Comparison of ENCODE assay signal across 1 cellular context in genomic region chr1:1272341-1273151, GRCh38.
TF ChIP-seq lines count a peak whose summit lies in the region.

No MANE protein-coding gene starts in this region.

TF ChIP-seq in HCT116, 20 proteins besides CTCF, POLR2A, EP300 and RAD21 (continued from another document):
- TF ChIP-seq REST (IDR thresholded peaks at IDR 0.05; ENCODE audit: low read depth) (no peak), ZFX (IDR thresholded peaks at IDR 0.05) (no peak), MAX (IDR thresholded peaks at IDR 0.05) (peak; percentile 46; the same call in 1 of the 2 replicates), ELF1 (IDR thresholded peaks at IDR 0.05; ENCODE audit: borderline replicate concordance, low read depth) (no peak), JUND (IDR thresholded peaks at IDR 0.05) (no peak), POLR2AphosphoS5 (IDR thresholded peaks at IDR 0.05; ENCODE audit: low read depth, low read length) (peak; percentile 40; the same call in 1 of the 2 replicates), CBX3 (IDR thresholded peaks at IDR 0.05; ENCODE audit: low read depth) (no peak), ZBTB33 (IDR thresholded peaks at IDR 0.05; ENCODE audit: extremely low read depth, insufficient replicate concordance, low read length) (no peak), EZH2 (IDR thresholded peaks at IDR 0.05) (no peak), SP1 (IDR thresholded peaks at IDR 0.05; ENCODE audit: low read depth) (peak; percentile 87), FOSL1 (IDR thresholded peaks at IDR 0.05; ENCODE audit: low read depth) (no peak), TCF7L2 (IDR thresholded peaks at IDR 0.05; ENCODE audit: borderline replicate concordance, extremely low read depth, insufficient read depth, insufficient read length) (no peak), EZH2phosphoT487 (IDR thresholded peaks at IDR 0.05; ENCODE audit: borderline replicate concordance) (no peak), YY1 (IDR thresholded peaks at IDR 0.05; ENCODE audit: extremely low read depth, insufficient replicate concordance, low read depth, low read length) (no peak), CEBPB (IDR thresholded peaks at IDR 0.05; ENCODE audit: low read depth) (no peak)
